In the genomic region with DNA sequence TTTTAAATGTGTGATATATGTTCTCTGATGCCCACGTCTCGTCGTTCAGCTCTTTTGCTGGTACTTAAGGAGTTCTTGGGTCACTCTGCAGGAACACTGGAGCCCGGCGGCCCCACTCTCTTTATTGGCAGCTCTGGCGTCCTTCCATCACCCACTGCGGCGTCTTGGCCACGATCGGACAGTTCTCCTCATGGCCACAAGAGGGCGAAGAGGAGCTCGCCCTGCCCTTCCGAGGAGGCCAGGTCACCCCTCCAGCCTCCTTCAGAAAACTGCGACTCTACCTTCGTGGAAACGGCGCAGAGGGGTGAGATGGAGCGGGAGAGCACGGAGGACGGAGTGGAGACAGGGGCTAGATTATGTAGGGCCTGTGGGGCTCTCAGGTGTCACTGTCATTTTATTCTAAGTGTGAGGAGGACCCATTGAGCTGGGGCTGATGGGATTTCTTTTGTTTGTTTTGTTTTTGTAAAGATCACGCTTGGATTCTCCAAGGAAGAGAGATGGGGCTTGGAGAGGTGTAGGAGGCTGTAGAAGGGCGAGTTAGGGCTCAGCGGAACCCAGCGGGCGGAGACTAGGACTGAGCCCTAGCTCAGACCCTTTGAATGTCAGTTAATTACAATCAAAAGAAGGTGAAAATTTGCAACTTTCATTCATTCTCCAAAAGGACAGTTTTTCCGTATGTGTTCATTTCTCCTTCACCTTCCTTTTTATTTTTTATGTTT, we compare ENCODE assay signal across 1 cellular context.
TF ChIP-seq lines count a peak whose summit lies in the region.

No MANE protein-coding gene starts in this region.

TF ChIP-seq in IMR-90, 13 proteins besides CTCF, POLR2A, EP300 and RAD21 (continued from another document):
- TF ChIP-seq, protein P1, sequence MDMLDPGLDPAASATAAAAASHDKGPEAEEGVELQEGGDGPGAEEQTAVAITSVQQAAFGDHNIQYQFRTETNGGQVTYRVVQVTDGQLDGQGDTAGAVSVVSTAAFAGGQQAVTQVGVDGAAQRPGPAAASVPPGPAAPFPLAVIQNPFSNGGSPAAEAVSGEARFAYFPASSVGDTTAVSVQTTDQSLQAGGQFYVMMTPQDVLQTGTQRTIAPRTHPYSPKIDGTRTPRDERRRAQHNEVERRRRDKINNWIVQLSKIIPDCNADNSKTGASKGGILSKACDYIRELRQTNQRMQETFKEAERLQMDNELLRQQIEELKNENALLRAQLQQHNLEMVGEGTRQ (IDR thresholded peaks at IDR 0.05; ENCODE audit: low read depth, low read length): no peak
